ENCODE assay signal across 1 cellular context in genomic region chr19:40249201-40249600, GRCh38.
TF ChIP-seq lines count a peak whose summit lies in the region.

No MANE protein-coding gene starts in this region.

TF ChIP-seq in H1, 55 proteins besides CTCF, POLR2A, EP300 and RAD21:
- TF ChIP-seq, protein P1, sequence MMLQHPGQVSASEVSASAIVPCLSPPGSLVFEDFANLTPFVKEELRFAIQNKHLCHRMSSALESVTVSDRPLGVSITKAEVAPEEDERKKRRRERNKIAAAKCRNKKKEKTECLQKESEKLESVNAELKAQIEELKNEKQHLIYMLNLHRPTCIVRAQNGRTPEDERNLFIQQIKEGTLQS (IDR thresholded peaks at IDR 0.05; ENCODE audit: insufficient read depth, low read depth, low read length) = no peak
- TF ChIP-seq, protein P2, sequence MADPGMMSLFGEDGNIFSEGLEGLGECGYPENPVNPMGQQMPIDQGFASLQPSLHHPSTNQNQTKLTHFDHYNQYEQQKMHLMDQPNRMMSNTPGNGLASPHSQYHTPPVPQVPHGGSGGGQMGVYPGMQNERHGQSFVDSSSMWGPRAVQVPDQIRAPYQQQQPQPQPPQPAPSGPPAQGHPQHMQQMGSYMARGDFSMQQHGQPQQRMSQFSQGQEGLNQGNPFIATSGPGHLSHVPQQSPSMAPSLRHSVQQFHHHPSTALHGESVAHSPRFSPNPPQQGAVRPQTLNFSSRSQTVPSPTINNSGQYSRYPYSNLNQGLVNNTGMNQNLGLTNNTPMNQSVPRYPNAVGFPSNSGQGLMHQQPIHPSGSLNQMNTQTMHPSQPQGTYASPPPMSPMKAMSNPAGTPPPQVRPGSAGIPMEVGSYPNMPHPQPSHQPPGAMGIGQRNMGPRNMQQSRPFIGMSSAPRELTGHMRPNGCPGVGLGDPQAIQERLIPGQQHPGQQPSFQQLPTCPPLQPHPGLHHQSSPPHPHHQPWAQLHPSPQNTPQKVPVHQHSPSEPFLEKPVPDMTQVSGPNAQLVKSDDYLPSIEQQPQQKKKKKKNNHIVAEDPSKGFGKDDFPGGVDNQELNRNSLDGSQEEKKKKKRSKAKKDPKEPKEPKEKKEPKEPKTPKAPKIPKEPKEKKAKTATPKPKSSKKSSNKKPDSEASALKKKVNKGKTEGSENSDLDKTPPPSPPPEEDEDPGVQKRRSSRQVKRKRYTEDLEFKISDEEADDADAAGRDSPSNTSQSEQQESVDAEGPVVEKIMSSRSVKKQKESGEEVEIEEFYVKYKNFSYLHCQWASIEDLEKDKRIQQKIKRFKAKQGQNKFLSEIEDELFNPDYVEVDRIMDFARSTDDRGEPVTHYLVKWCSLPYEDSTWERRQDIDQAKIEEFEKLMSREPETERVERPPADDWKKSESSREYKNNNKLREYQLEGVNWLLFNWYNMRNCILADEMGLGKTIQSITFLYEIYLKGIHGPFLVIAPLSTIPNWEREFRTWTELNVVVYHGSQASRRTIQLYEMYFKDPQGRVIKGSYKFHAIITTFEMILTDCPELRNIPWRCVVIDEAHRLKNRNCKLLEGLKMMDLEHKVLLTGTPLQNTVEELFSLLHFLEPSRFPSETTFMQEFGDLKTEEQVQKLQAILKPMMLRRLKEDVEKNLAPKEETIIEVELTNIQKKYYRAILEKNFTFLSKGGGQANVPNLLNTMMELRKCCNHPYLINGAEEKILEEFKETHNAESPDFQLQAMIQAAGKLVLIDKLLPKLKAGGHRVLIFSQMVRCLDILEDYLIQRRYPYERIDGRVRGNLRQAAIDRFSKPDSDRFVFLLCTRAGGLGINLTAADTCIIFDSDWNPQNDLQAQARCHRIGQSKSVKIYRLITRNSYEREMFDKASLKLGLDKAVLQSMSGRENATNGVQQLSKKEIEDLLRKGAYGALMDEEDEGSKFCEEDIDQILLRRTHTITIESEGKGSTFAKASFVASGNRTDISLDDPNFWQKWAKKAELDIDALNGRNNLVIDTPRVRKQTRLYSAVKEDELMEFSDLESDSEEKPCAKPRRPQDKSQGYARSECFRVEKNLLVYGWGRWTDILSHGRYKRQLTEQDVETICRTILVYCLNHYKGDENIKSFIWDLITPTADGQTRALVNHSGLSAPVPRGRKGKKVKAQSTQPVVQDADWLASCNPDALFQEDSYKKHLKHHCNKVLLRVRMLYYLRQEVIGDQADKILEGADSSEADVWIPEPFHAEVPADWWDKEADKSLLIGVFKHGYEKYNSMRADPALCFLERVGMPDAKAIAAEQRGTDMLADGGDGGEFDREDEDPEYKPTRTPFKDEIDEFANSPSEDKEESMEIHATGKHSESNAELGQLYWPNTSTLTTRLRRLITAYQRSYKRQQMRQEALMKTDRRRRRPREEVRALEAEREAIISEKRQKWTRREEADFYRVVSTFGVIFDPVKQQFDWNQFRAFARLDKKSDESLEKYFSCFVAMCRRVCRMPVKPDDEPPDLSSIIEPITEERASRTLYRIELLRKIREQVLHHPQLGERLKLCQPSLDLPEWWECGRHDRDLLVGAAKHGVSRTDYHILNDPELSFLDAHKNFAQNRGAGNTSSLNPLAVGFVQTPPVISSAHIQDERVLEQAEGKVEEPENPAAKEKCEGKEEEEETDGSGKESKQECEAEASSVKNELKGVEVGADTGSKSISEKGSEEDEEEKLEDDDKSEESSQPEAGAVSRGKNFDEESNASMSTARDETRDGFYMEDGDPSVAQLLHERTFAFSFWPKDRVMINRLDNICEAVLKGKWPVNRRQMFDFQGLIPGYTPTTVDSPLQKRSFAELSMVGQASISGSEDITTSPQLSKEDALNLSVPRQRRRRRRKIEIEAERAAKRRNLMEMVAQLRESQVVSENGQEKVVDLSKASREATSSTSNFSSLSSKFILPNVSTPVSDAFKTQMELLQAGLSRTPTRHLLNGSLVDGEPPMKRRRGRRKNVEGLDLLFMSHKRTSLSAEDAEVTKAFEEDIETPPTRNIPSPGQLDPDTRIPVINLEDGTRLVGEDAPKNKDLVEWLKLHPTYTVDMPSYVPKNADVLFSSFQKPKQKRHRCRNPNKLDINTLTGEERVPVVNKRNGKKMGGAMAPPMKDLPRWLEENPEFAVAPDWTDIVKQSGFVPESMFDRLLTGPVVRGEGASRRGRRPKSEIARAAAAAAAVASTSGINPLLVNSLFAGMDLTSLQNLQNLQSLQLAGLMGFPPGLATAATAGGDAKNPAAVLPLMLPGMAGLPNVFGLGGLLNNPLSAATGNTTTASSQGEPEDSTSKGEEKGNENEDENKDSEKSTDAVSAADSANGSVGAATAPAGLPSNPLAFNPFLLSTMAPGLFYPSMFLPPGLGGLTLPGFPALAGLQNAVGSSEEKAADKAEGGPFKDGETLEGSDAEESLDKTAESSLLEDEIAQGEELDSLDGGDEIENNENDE (IDR thresholded peaks at IDR 0.05; ENCODE audit: insufficient replicate concordance, low read length) = no peak
- TF ChIP-seq EGR1 (IDR thresholded peaks at IDR 0.05; ENCODE audit: borderline replicate concordance, low read depth, low read length) = no peak
- no peak for TF ChIP-seq ATF2 (IDR thresholded peaks at IDR 0.05; ENCODE audit: low read length)
- no peak for TF ChIP-seq TBP (IDR thresholded peaks at IDR 0.05; ENCODE audit: low read depth, low read length)
- TF ChIP-seq JUND (IDR thresholded peaks at IDR 0.05; ENCODE audit: low read length) = no peak
- no peak for TF ChIP-seq CBX8 (IDR thresholded peaks at IDR 0.05; ENCODE audit: borderline replicate concordance, low read depth, low read length)
- TF ChIP-seq, protein P3, sequence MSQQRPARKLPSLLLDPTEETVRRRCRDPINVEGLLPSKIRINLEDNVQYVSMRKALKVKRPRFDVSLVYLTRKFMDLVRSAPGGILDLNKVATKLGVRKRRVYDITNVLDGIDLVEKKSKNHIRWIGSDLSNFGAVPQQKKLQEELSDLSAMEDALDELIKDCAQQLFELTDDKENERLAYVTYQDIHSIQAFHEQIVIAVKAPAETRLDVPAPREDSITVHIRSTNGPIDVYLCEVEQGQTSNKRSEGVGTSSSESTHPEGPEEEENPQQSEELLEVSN (IDR thresholded peaks at IDR 0.05) = no peak
- TF ChIP-seq POU5F1 (IDR thresholded peaks at IDR 0.05; ENCODE audit: low read depth, low read length) = no peak
- TF ChIP-seq TAF1 (IDR thresholded peaks at IDR 0.05; ENCODE audit: low read depth, low read length) = no peak
- no peak for TF ChIP-seq ASH2L (IDR thresholded peaks at IDR 0.05; ENCODE audit: low read length)
- TF ChIP-seq SUZ12 (IDR thresholded peaks at IDR 0.05; ENCODE audit: low read length) = no peak
- no peak for TF ChIP-seq JUN (IDR thresholded peaks at IDR 0.05; ENCODE audit: low read depth, low read length)
- TF ChIP-seq PHF8 (conservative IDR thresholded peaks at IDR 0.05; ENCODE audit: low read depth, low read length) = no peak
- no peak for TF ChIP-seq EZH2 (IDR thresholded peaks at IDR 0.05; ENCODE audit: low read depth, low read length, severe bottlenecking)
